28 cellular contexts compared by ENCODE assay signal in the genomic region with DNA sequence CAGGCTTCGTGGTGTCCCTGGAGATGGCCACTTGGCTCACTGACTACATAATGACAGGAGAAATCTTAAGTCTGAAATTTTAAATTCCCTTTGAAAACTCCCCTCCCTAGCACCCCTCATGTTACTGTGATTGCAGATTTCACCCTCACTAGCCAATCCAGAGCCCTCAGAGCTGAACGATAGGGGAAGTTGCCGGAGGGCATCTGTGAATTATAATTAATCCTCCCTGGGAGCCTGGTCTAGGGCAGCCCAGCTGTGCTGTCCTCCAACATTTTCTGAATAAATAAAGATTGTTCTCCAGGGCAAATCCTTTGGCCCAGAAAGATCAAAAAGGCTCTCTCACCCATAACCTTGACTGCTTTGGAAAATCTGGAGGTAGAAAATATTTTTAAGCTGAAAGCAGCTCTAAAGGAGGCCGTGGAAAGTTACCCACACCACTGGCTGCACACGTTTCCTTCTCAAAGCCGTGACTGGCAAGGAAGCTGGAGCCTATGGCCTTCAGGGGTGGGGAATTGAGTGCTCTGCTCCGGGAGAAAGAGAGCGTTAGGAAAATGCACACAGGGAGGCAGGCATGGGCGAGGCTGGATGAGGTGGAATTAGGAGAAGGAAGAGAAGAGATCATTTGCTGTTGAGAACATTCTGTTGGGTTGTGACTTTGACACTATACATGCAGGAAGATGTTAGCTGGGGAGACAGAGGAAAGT.
"Had no signal": no experiment of that assay in that cellular context is flagged by ENCODE, and none has a peak within 500 bp of the region (broad histone marks: within the 10 kb centered on the region; RNA-seq: fewer than 3 reads in every experiment).

No MANE protein-coding gene starts in this region.

- H3K4me1 ChIP-seq: heart right ventricle, left lung, pancreas, psoas muscle, right lobe of liver, testis, upper lobe of left lung had no signal

- H3K4me3 Mint-ChIP-seq: activated CD4-positive, alpha-beta T cell treated with anti-CD3 and anti-CD28 coated beads, Interleukin-2, amount 10 ng/mL, durations not matched to agents 24 days and 14 days; activated CD8-positive, alpha-beta memory T cell treated with anti-CD3 and anti-CD28 coated beads, Interleukin-2, amount 10 ng/mL, durations not matched to agents 7 days and 5 days; activated CD8-positive, alpha-beta T cell treated with anti-CD3 and anti-CD28 coated beads for 36 hours; activated naive CD8-positive, alpha-beta T cell treated with anti-CD3 and anti-CD28 coated beads, Interleukin-2, amount 50 U/mL, for 24 hours; naive thymus-derived CD8-positive, alpha-beta T cell; stimulated activated naive B cell treated with anti-CD40 and anti-IgM and Interleukin-4, amounts not matched to agents 10 μg/mL and 1 μg/mL and 100 μg/mL, for 72 hours; T-cell; T-helper 2 cell treated with Interferon-gamma antibody and Interleukin-4, amounts not matched to agents 5 μg/mL and 100 μg/mL, for 36 hours had no signal

- FAIRE-seq: endometrium, kidney, pancreas had no signal

- DNase-seq: activated CD4-positive, alpha-beta T cell treated with anti-CD3 and anti-CD28 coated beads, Interleukin-2, amount 10 ng/mL, durations not matched to agents 24 days and 14 days; activated CD8-positive, alpha-beta memory T cell treated with anti-CD3 and anti-CD28 coated beads, Interleukin-2, amount 10 ng/mL, durations not matched to agents 7 days and 5 days; activated CD8-positive, alpha-beta T cell treated with anti-CD3 and anti-CD28 coated beads for 36 hours; activated effector memory CD4-positive, alpha-beta T cell treated with anti-CD3 and anti-CD28 coated beads, Interleukin-2, amount 50 U/mL, for 16 hours; activated naive CD4-positive, alpha-beta T cell treated with anti-CD3 and anti-CD28 coated beads, Interleukin-2, amount 50 U/mL, for 16 hours; activated naive CD8-positive, alpha-beta T cell treated with anti-CD3 and anti-CD28 coated beads, Interleukin-2, amount 50 U/mL, for 24 hours; activated T-cell treated with anti-CD3 and anti-CD28 coated beads for 4 hours; anterior cingulate cortex; body of pancreas; heart right ventricle; left lung; naive thymus-derived CD8-positive, alpha-beta T cell; pancreas; psoas muscle; right lobe of liver; stimulated activated CD8-positive, alpha-beta memory T cell treated with anti-CD3 and anti-CD28 coated beads, Interleukin-4, amount 100 ng/mL, for 48 hours; stimulated activated naive B cell treated with anti-CD40 and anti-IgM and Interleukin-4, amounts not matched to agents 10 μg/mL and 1 μg/mL and 100 μg/mL, for 72 hours; T-cell; testis had no signal

- H3K27ac Mint-ChIP-seq: activated CD4-positive, alpha-beta T cell treated with anti-CD3 and anti-CD28 coated beads, Interleukin-2, amount 10 ng/mL, durations not matched to agents 24 days and 14 days; activated CD8-positive, alpha-beta memory T cell treated with anti-CD3 and anti-CD28 coated beads, Interleukin-2, amount 10 ng/mL, durations not matched to agents 7 days and 5 days; activated CD8-positive, alpha-beta T cell treated with anti-CD3 and anti-CD28 coated beads for 36 hours; activated naive CD8-positive, alpha-beta T cell treated with anti-CD3 and anti-CD28 coated beads, Interleukin-2, amount 50 U/mL, for 24 hours; naive thymus-derived CD8-positive, alpha-beta T cell; stimulated activated naive B cell treated with anti-CD40 and anti-IgM and Interleukin-4, amounts not matched to agents 10 μg/mL and 1 μg/mL and 100 μg/mL, for 72 hours; T-cell; T-helper 2 cell treated with Interferon-gamma antibody and Interleukin-4, amounts not matched to agents 5 μg/mL and 100 μg/mL, for 36 hours had no signal

- H3K36me3 ChIP-seq: cardiac muscle cell, heart right ventricle, left lung, neutrophil, pancreas, right lobe of liver, upper lobe of left lung had no signal

- H3K9me3 Mint-ChIP-seq: activated CD4-positive, alpha-beta T cell treated with anti-CD3 and anti-CD28 coated beads, Interleukin-2, amount 10 ng/mL, durations not matched to agents 24 days and 14 days; activated CD8-positive, alpha-beta T cell treated with anti-CD3 and anti-CD28 coated beads for 36 hours; activated naive CD8-positive, alpha-beta T cell treated with anti-CD3 and anti-CD28 coated beads, Interleukin-2, amount 50 U/mL, for 24 hours; T-cell; T-helper 2 cell treated with Interferon-gamma antibody and Interleukin-4, amounts not matched to agents 5 μg/mL and 100 μg/mL, for 36 hours had no signal

- H3K4me3 ChIP-seq: body of pancreas, cardiac muscle cell, heart right ventricle, left lung, lung, pancreas, psoas muscle, right lobe of liver, skin epidermis, testis, upper lobe of left lung had no signal

- H3K4me1 Mint-ChIP-seq: activated CD8-positive, alpha-beta memory T cell treated with anti-CD3 and anti-CD28 coated beads, Interleukin-2, amount 10 ng/mL, durations not matched to agents 7 days and 5 days; activated naive CD8-positive, alpha-beta T cell treated with anti-CD3 and anti-CD28 coated beads, Interleukin-2, amount 50 U/mL, for 24 hours; T-cell had no signal

- ATAC-seq: activated CD4-positive, CD25-positive, alpha-beta regulatory T cell treated with anti-CD3 and anti-CD28 coated beads, Interleukin-2, amount 50 U/mL, for 24 hours; activated CD8-positive, alpha-beta memory T cell treated with anti-CD3 and anti-CD28 coated beads, Interleukin-2, amount 10 ng/mL, durations not matched to agents 7 days and 5 days; activated CD8-positive, alpha-beta T cell treated with anti-CD3 and anti-CD28 coated beads for 36 hours; activated naive CD8-positive, alpha-beta T cell treated with anti-CD3 and anti-CD28 coated beads, Interleukin-2, amount 50 U/mL, for 24 hours; body of pancreas; heart right ventricle; left lung; naive thymus-derived CD8-positive, alpha-beta T cell; pancreas; psoas muscle; right lobe of liver; stimulated activated naive B cell treated with anti-CD40 and anti-IgM and Interleukin-4, amounts not matched to agents 10 μg/mL and 1 μg/mL and 100 μg/mL, for 72 hours; T-cell had no signal

- H3K36me3 Mint-ChIP-seq: activated CD8-positive, alpha-beta memory T cell treated with anti-CD3 and anti-CD28 coated beads, Interleukin-2, amount 10 ng/mL, durations not matched to agents 7 days and 5 days; naive thymus-derived CD8-positive, alpha-beta T cell; T-cell had no signal

- H3K9me3 ChIP-seq: body of pancreas, left lung, neutrophil, pancreas, psoas muscle, right lobe of liver, testis, upper lobe of left lung had no signal
